In genomic region chr10:28810062-28810870, GRCh38 we compare ENCODE assay signal across 1 cellular context.
TF ChIP-seq lines count a peak whose summit lies in the region.

No MANE protein-coding gene starts in this region.

TF ChIP-seq in H1, 55 proteins besides CTCF, POLR2A, EP300 and RAD21:
- no peak for TF ChIP-seq YY1 (IDR thresholded peaks at IDR 0.05; ENCODE audit: low read depth, low read length)
- no peak for TF ChIP-seq CBX8 (IDR thresholded peaks at IDR 0.05; ENCODE audit: borderline replicate concordance, low read depth, low read length)
- TF ChIP-seq ASH2L (IDR thresholded peaks at IDR 0.05; ENCODE audit: low read length), result peak; percentile 59
- TF ChIP-seq EGR1 (IDR thresholded peaks at IDR 0.05; ENCODE audit: borderline replicate concordance, low read depth, low read length), result 0 out of 2 replicates have a peak, but pooled peaks have one; percentile 6
- TF ChIP-seq HDAC2 (IDR thresholded peaks at IDR 0.05; ENCODE audit: borderline replicate concordance in 1 of 2, low read depth in 2 of 2, low read length in 2 of 2), result 0 out of 4 replicates have a peak, but pooled peaks of 1 of the 2 experiments have one; percentile 44
- TF ChIP-seq TBP (IDR thresholded peaks at IDR 0.05; ENCODE audit: low read depth, low read length), result no peak
- TF ChIP-seq TAF1 (IDR thresholded peaks at IDR 0.05; ENCODE audit: low read depth, low read length), result 0 out of 2 replicates have a peak, but pooled peaks have one; percentile 14
- TF ChIP-seq KDM1A (IDR thresholded peaks at IDR 0.05; ENCODE audit: borderline replicate concordance, low read length), result no peak
- TF ChIP-seq POLR2AphosphoS5 (IDR thresholded peaks at IDR 0.05; ENCODE audit: low read depth, low read length), result no peak
- TF ChIP-seq BCL11A (IDR thresholded peaks at IDR 0.05; ENCODE audit: low read depth in 2 of 2, low read length in 2 of 2), result no peak
TF ChIP-seq in H1: peak in this region for 4.
